8 cellular contexts compared by ENCODE assay signal in genomic region chr19:36489920-36490415, GRCh38. TPM values are rescaled to one million over a fixed set of nuclear protein-coding genes. Genes with fewer than 3 reads are reported as not detected.
DNase-seq lines count a peak whose midpoint lies in the region; ATAC-seq and TF ChIP-seq lines count a peak whose summit lies in the region.

No MANE protein-coding gene starts in this region.

- no peaks in the 10 kb centered on the region for H3K36me3 ChIP-seq in ectodermal cell (ENCODE audit: control insufficient read depth, insufficient read depth, low read length)

- no peaks in the 10 kb centered on the region for H3K27me3 Mint-ChIP-seq in activated B cell treated with CpG ODN at 0.5 μM for 24 hours

- CTCF ChIA-PET in activated B cell treated with CpG ODN at 0.5 μM for 24 hours (lab: Charles Lee): interaction anchor here (0.8 to 1.4 kb wide), 2 partner anchors 112 to 362 kb away, joined by 3 to 5 read pairs; no protein-coding TSS in a partner anchor

- peaks cover 2% of the 10 kb centered on the region for H3K9me3 Mint-ChIP-seq in activated B cell treated with CpG ODN at 0.5 μM for 24 hours

- H3K27ac ChIP-seq in ectodermal cell (ENCODE audit: insufficient read depth, low read depth, low read length, poor library complexity, severe bottlenecking): peak overlapping the region; percentile 98

- H3K4me1 Mint-ChIP-seq in activated B cell treated with CpG ODN at 0.5 μM for 24 hours: peaks cover 46% of the 10 kb centered on the region

- intact Hi-C loops in activated B cell treated with CpG ODN at 0.5 μM for 24 hours (cut with micrococcal nuclease): loop anchor here (1.0 to 10.0 kb wide), 16 partner anchors 38 to 977 kb away; partner anchors contain the start of genes ZFP82, ZNF260, ZNF345 and ZNF420

- peak overlapping the region; percentile 98 for H3K4me3 ChIP-seq in ectodermal cell (ENCODE audit: insufficient read depth, low read depth, low read length)

- H3K27ac Mint-ChIP-seq in activated B cell treated with CpG ODN at 0.5 μM for 24 hours: peak overlapping the region; percentile 99

- DNase-seq in NCI-H1694 (lab: John Stamatoyannopoulos, UW) (peak; percentile 84), NCI-H1694 treated with DMSO at 0.1 percent for 48 hours (lab: John Stamatoyannopoulos, UW) (no peak), NCI-H1930 (lab: John Stamatoyannopoulos, UW) (peak; percentile 90 to 91), activated B cell treated with CpG ODN at 0.5 μM for 24 hours (no peak), medulla oblongata (ENCODE audit: extremely low spot score) (peak; percentile 92)
- peak; percentile 52 for DNase-seq in stimulated activated CD8-positive, alpha-beta memory T cell treated with anti-CD3 and anti-CD28 coated beads, Interleukin-4, amount 100 ng/mL, for 24 hours (ENCODE audit: low read depth)

- ATAC-seq in HG02610 (IDR thresholded peaks at IDR 0.05; ENCODE audit: unreplicated experiment): peak; percentile 32
- peak; percentile 66 for ATAC-seq in activated B cell treated with CpG ODN at 0.5 μM for 24 hours (ENCODE audit: low read depth)

- no peaks in the 10 kb centered on the region for H3K4me1 ChIP-seq in ectodermal cell (ENCODE audit: control insufficient read depth, insufficient read depth, low read length)

- POLR2A ChIA-PET in activated B cell treated with CpG ODN at 0.5 μM for 24 hours (lab: Charles Lee): interaction anchor here (0.5 to 2.9 kb wide), 26 partner anchors 28 to 1757 kb away, joined by 3 to 39 read pairs (median 5); partner anchors contain the start of genes NFKBID, U2AF1L4, ZFP14 and ZFP82

- H3K4me3 Mint-ChIP-seq in activated B cell treated with CpG ODN at 0.5 μM for 24 hours: peak overlapping the region; percentile 98

- H3K36me3 Mint-ChIP-seq in activated B cell treated with CpG ODN at 0.5 μM for 24 hours (ENCODE audit: low read depth): peaks cover 23% of the 10 kb centered on the region

- no peaks in the 10 kb centered on the region for H3K27me3 ChIP-seq in ectodermal cell (ENCODE audit: control insufficient read depth, insufficient read depth, low read length, poor library complexity, severe bottlenecking)

- 23 to 24% methylated on average over 15 of the region's 15 CpGs for WGBS in ectodermal cell, 2 experiments

- TF ChIP-seq CTCF in activated B cell treated with CpG ODN at 0.5 μM for 24 hours (IDR thresholded peaks at IDR 0.05): no peak

- no peaks in the 10 kb centered on the region for H3K9me3 ChIP-seq in ectodermal cell (ENCODE audit: control insufficient read depth, low read length)

RNA-seq across cellular contexts. Expression of gene ZNF566, which starts 0.6 kb away (rescaled TPM):
- total RNA-seq in activated B cell treated with CpG ODN at 0.5 μM for 24 hours: 14.1 and 16.6 TPM in 2 replicates
- 20.0 TPM for polyA plus RNA-seq in ectodermal cell (2013, experiment 1 of 4)
- 21.2 TPM for polyA plus RNA-seq in ectodermal cell (2013, experiment 2 of 4)
- 14.7 TPM for polyA plus RNA-seq in ectodermal cell (2013, experiment 3 of 4)
- polyA plus RNA-seq in ectodermal cell (2013, experiment 4 of 4): 16.9 TPM

RNA-seq across cellular contexts. Expression of gene ZNF260, which starts 38.1 kb away (rescaled TPM):
- total RNA-seq in activated B cell treated with CpG ODN at 0.5 μM for 24 hours: 9.8 and 13.6 TPM in 2 replicates
- 29.6 TPM for polyA plus RNA-seq in ectodermal cell (2013, experiment 1 of 4)
- 40.2 TPM for polyA plus RNA-seq in ectodermal cell (2013, experiment 2 of 4)
- polyA plus RNA-seq in ectodermal cell (2013, experiment 3 of 4): 29.2 TPM
- 32.3 TPM for polyA plus RNA-seq in ectodermal cell (2013, experiment 4 of 4)

Comparison
In these comparisons a context has a peak if more than half of its experiments do, and no peak if none do; other contexts are left out.
1. DNase-seq: peak in NCI-H1694 (single experiment), NCI-H1930 (2 of 2), medulla oblongata (single experiment) and stimulated activated CD8-positive, alpha-beta memory T cell treated with anti-CD3 and anti-CD28 coated beads, Interleukin-4, amount 100 ng/mL, for 24 hours (single experiment); none in NCI-H1694 treated with DMSO at 0.1 percent for 48 hours (single experiment) and activated B cell treated with CpG ODN at 0.5 μM for 24 hours (single experiment).